In genomic region chr7:134660961-134661376, GRCh38 we compare ENCODE assay signal across 16 cellular contexts. TPM values are rescaled to one million over a fixed set of nuclear protein-coding genes. Genes with fewer than 3 reads are reported as not detected.
A peak's percentile ranks its signal among the peaks of the same experiment; 100 is the strongest.
DNase-seq lines count a peak whose midpoint lies in the region; ATAC-seq and TF ChIP-seq lines count a peak whose summit lies in the region.
"Had no signal": no experiment of that assay in that cellular context is flagged by ENCODE, and none has a peak within 500 bp of the region (broad histone marks: within the 10 kb centered on the region; RNA-seq: fewer than 3 reads in every experiment).

No MANE protein-coding gene starts in this region.

- no peak overlapping the region for H3K4me3 Mint-ChIP-seq in activated CD4-positive, alpha-beta memory T cell treated with anti-CD3 and anti-CD28 coated beads for 36 hours
- H3K4me3 Mint-ChIP-seq: activated CD8-positive, alpha-beta T cell treated with anti-CD3 and anti-CD28 coated beads, Interleukin-2, amount 10 ng/mL, durations not matched to agents 7 days and 5 days; activated naive CD4-positive, alpha-beta T cell treated with anti-CD3 and anti-CD28 coated beads, Interleukin-2, amount 10 ng/mL, durations not matched to agents 7 days and 5 days; CD8-positive, alpha-beta memory T cell; natural killer cell; T-helper 17 cell had no signal

- POLR2A ChIA-PET in SK-N-SH (lab: Yijun Ruan, JAX): no interaction called here
- POLR2A ChIA-PET in activated CD4-positive, alpha-beta memory T cell treated with anti-CD3 and anti-CD28 coated beads for 36 hours (lab: Charles Lee): interaction anchor here (1.0 to 1.1 kb wide), 2 partner anchors 14 to 50 kb away, joined by 3 read pairs; no protein-coding TSS in a partner anchor

- H2AFZ ChIP-seq in SK-N-SH (ENCODE audit: low read depth) (no peak overlapping the region), fibroblast of lung (ENCODE audit: low read length) (no peak overlapping the region), osteoblast (ENCODE audit: low read length) (no peak overlapping the region)

- DNase-seq in Daoy (ENCODE audit: low read depth) (peak; percentile 65), SK-N-SH (no peak), fibroblast of lung (ENCODE audit: low read depth in 2 of 2) (peak; percentile 50 to 93), osteoblast (ENCODE audit: insufficient read length, low spot score, missing footprints) (peak; percentile 52), dorsolateral prefrontal cortex (no peak)
- no peak for DNase-seq in activated CD4-positive, alpha-beta memory T cell treated with anti-CD3 and anti-CD28 coated beads for 36 hours
- DNase-seq: activated CD8-positive, alpha-beta T cell treated with anti-CD3 and anti-CD28 coated beads, Interleukin-2, amount 10 ng/mL, durations not matched to agents 7 days and 5 days; activated naive CD4-positive, alpha-beta T cell treated with anti-CD3 and anti-CD28 coated beads, Interleukin-2, amount 10 ng/mL, durations not matched to agents 7 days and 5 days; CD8-positive, alpha-beta memory T cell; left colon; natural killer cell; NCI-H1436; NCI-H510A treated with DMSO at 0.1 percent for 48 hours; T-helper 17 cell had no signal

- H4K20me1 ChIP-seq in SK-N-SH (ENCODE audit: insufficient read depth) (no peaks in the 10 kb centered on the region), fibroblast of lung (ENCODE audit: control insufficient read depth, extremely low read depth, insufficient read depth, low read length) (no peaks in the 10 kb centered on the region), osteoblast (ENCODE audit: insufficient read depth, low read length) (no peaks in the 10 kb centered on the region)

- H3K27ac ChIP-seq in SK-N-SH (ENCODE audit: low read depth in 2 of 2, low read length in 1 of 2) (peak overlapping the region; percentile 0 to 91; a peak in 3 of 4 replicates), fibroblast of lung (ENCODE audit: insufficient read depth, low read length) (no peak overlapping the region), osteoblast (ENCODE audit: low read depth, low read length) (peak overlapping the region; percentile 76), dorsolateral prefrontal cortex (peak overlapping the region in 5 of 59 donors; percentile 19 to 63 (median 46))

- H3K79me2 ChIP-seq in SK-N-SH (ENCODE audit: insufficient read depth) (peaks cover 23% of the 10 kb centered on the region), fibroblast of lung (ENCODE audit: control insufficient read depth, insufficient read depth, low read length) (peaks cover 1% of the 10 kb centered on the region), osteoblast (ENCODE audit: insufficient read depth, low read length) (peaks cover 77% of the 10 kb centered on the region)

- peak in 1 of 2 experiments; percentile 29; a peak in 1 of 4 replicates for TF ChIP-seq EP300 in SK-N-SH (IDR thresholded peaks at IDR 0.05; ENCODE audit: borderline replicate concordance in 1 of 2, low read depth in 1 of 2, low read length in 1 of 2)

- H3K9me3 ChIP-seq in SK-N-SH (no peaks in the 10 kb centered on the region), fibroblast of lung (ENCODE audit: control insufficient read depth, insufficient read depth, low read depth, low read length) (no peaks in the 10 kb centered on the region), osteoblast (ENCODE audit: low read depth, low read length) (no peaks in the 10 kb centered on the region)

- no peaks in the 10 kb centered on the region for H3K27me3 Mint-ChIP-seq in activated CD4-positive, alpha-beta memory T cell treated with anti-CD3 and anti-CD28 coated beads for 36 hours
- H3K27me3 Mint-ChIP-seq: activated naive CD4-positive, alpha-beta T cell treated with anti-CD3 and anti-CD28 coated beads, Interleukin-2, amount 10 ng/mL, durations not matched to agents 7 days and 5 days; CD8-positive, alpha-beta memory T cell; T-helper 17 cell had no signal

- intact Hi-C loops in dorsolateral prefrontal cortex (cut with DNase I): no loop called here
- intact Hi-C loops in activated CD4-positive, alpha-beta memory T cell treated with anti-CD3 and anti-CD28 coated beads for 36 hours (cut with micrococcal nuclease): no loop called here

- peaks cover 14% of the 10 kb centered on the region for H3K9me3 Mint-ChIP-seq in activated CD4-positive, alpha-beta memory T cell treated with anti-CD3 and anti-CD28 coated beads for 36 hours
- H3K9me3 Mint-ChIP-seq: CD8-positive, alpha-beta memory T cell had no signal

- peaks cover 38% of the 10 kb centered on the region for H3K36me3 Mint-ChIP-seq in activated CD4-positive, alpha-beta memory T cell treated with anti-CD3 and anti-CD28 coated beads for 36 hours

- H3K9me2 ChIP-seq in SK-N-SH: no peaks in the 10 kb centered on the region

- WGBS in SK-N-SH (ENCODE audit: low lambda C conversion rate): 11% methylated on average over 1 of the region's 1 CpG

- peaks cover 23% of the 10 kb centered on the region for H3F3A ChIP-seq in SK-N-SH (replicated peaks; ENCODE audit: insufficient read depth)

- TF ChIP-seq CTCF in SK-N-SH (IDR thresholded peaks at IDR 0.05) (no peak), fibroblast of lung (conservative IDR thresholded peaks at IDR 0.05 in 1 of 2, IDR thresholded peaks at IDR 0.05 in 1 of 2; ENCODE audit: low read depth in 1 of 2, low read length in 2 of 2) (no peak), osteoblast (IDR thresholded peaks at IDR 0.05; ENCODE audit: extremely low read depth, low read depth, low read length) (no peak), dorsolateral prefrontal cortex (IDR thresholded peaks at IDR 0.05 in 54 of 56, conservative IDR thresholded peaks at IDR 0.05 in 2 of 56; ENCODE audit: low read depth in 1 of 56, partially characterized antibody in 56 of 56) (no peak)

- CTCF ChIA-PET in SK-N-SH (lab: Yijun Ruan, JAX): interaction anchor here (1.2 to 5.2 kb wide), 3 partner anchors 15 to 282 kb away, joined by 4 to 28 read pairs (median 7); partner anchors contain the start of gene BPGM
- CTCF ChIA-PET in activated CD4-positive, alpha-beta memory T cell treated with anti-CD3 and anti-CD28 coated beads for 36 hours (lab: Charles Lee): interaction anchor here (1.1 to 2.3 kb wide), 3 partner anchors 9 to 16 kb away, joined by 3 to 8 read pairs (median 6); no protein-coding TSS in a partner anchor

- TF ChIP-seq RAD21 in SK-N-SH (IDR thresholded peaks at IDR 0.05; ENCODE audit: low read length): no peak

- H3K36me3 ChIP-seq in SK-N-SH (replicated peaks in 1 of 2; ENCODE audit: control insufficient read depth in 1 of 2, insufficient read depth in 2 of 2, low read length in 1 of 2) (peaks cover 6% of the 10 kb centered on the region in 2 experiments), fibroblast of lung (ENCODE audit: control insufficient read depth, insufficient read depth, low read length) (no peaks in the 10 kb centered on the region), osteoblast (ENCODE audit: insufficient read depth, low read length) (peaks cover 18% of the 10 kb centered on the region)

- no peak overlapping the region for H3K4me3 ChIP-seq in SK-N-SH (ENCODE audit: low read depth in 2 of 2, low read length in 1 of 2)
- no peak overlapping the region for H3K4me3 ChIP-seq in fibroblast of lung (replicated peaks in 1 of 4; ENCODE audit: control extremely low read depth in 1 of 4, insufficient read depth in 1 of 4, low read depth in 3 of 4, low read length in 4 of 4)
- H3K4me3 ChIP-seq in osteoblast (ENCODE audit: insufficient read depth, low read length): no peak overlapping the region
- H3K4me3 ChIP-seq in dorsolateral prefrontal cortex: peak overlapping the region in 3 of 59 donors; percentile 5 to 43 (median 6)

- ATAC-seq in GM18873 (IDR thresholded peaks at IDR 0.05; ENCODE audit: low FRiP score, unreplicated experiment) (no peak), HG03571 (IDR thresholded peaks at IDR 0.05; ENCODE audit: unreplicated experiment) (no peak)
- ATAC-seq: activated CD8-positive, alpha-beta T cell treated with anti-CD3 and anti-CD28 coated beads, Interleukin-2, amount 10 ng/mL, durations not matched to agents 7 days and 5 days; left colon; T-helper 17 cell had no signal

- no peaks in the 10 kb centered on the region for H3K27me3 ChIP-seq in SK-N-SH (ENCODE audit: insufficient read depth)
- no peaks in the 10 kb centered on the region for H3K27me3 ChIP-seq in fibroblast of lung (ENCODE audit: control insufficient read depth, insufficient read depth, low read length)
- H3K27me3 ChIP-seq in osteoblast (ENCODE audit: insufficient read depth, low read length): no peaks in the 10 kb centered on the region
- H3K27me3 ChIP-seq in dorsolateral prefrontal cortex: no peaks in the 10 kb centered on the region

- peaks cover 32% of the 10 kb centered on the region for H3K4me1 Mint-ChIP-seq in activated CD4-positive, alpha-beta memory T cell treated with anti-CD3 and anti-CD28 coated beads for 36 hours (ENCODE audit: low read depth)
- H3K4me1 Mint-ChIP-seq: activated naive CD4-positive, alpha-beta T cell treated with anti-CD3 and anti-CD28 coated beads, Interleukin-2, amount 10 ng/mL, durations not matched to agents 7 days and 5 days had no signal

- peak overlapping the region; percentile 37; the same call in 1 of the 2 replicates for H3K9ac ChIP-seq in SK-N-SH
- H3K9ac ChIP-seq in fibroblast of lung (ENCODE audit: insufficient read depth, low read length): no peak overlapping the region

- H3K4me1 ChIP-seq in SK-N-SH (ENCODE audit: control insufficient read depth in 1 of 2, insufficient read depth in 2 of 2, low read depth in 1 of 2, low read length in 1 of 2) (peaks cover 8 to 23% of the 10 kb centered on the region in 2 experiments), fibroblast of lung (ENCODE audit: control insufficient read depth, extremely low read depth, insufficient read depth, low read length) (peaks cover 11% of the 10 kb centered on the region), osteoblast (ENCODE audit: insufficient read depth, low read length) (peaks cover 35% of the 10 kb centered on the region)

- 0 out of 2 replicates have a peak overlapping the region, but pooled peaks have one; percentile 55 for H3K4me2 ChIP-seq in SK-N-SH
- no peak overlapping the region for H3K4me2 ChIP-seq in fibroblast of lung (ENCODE audit: extremely low read depth, insufficient read depth, low read length)
- peak overlapping the region; percentile 31 for H3K4me2 ChIP-seq in osteoblast (ENCODE audit: insufficient read depth, low read length)

- H3K27ac Mint-ChIP-seq in activated CD4-positive, alpha-beta memory T cell treated with anti-CD3 and anti-CD28 coated beads for 36 hours: no peak overlapping the region
- H3K27ac Mint-ChIP-seq: activated CD8-positive, alpha-beta T cell treated with anti-CD3 and anti-CD28 coated beads, Interleukin-2, amount 10 ng/mL, durations not matched to agents 7 days and 5 days; activated naive CD4-positive, alpha-beta T cell treated with anti-CD3 and anti-CD28 coated beads, Interleukin-2, amount 10 ng/mL, durations not matched to agents 7 days and 5 days; CD8-positive, alpha-beta memory T cell; natural killer cell; T-helper 17 cell had no signal

RNA-seq across cellular contexts. Expression of gene BPGM, which starts 14.3 kb away (rescaled TPM):
- 68.1 and 71.2 TPM in 2 replicates for total RNA-seq in Daoy (2014; rRNA removed; shearing (Covaris generic))
- polyA plus RNA-seq in SK-N-SH (2012; rRNA removed) (12.4 and 17.4 TPM in 2 replicates), fibroblast of lung (24.0 and 29.7 TPM in 2 replicates)
- polyA plus RNA-seq in SK-N-SH (2012; cell fraction: cytosol; rRNA removed): 20.2 and 28.4 TPM in 2 replicates
- polyA plus RNA-seq in SK-N-SH (2012; cell fraction: nucleus; rRNA removed): 4.7 and 7.0 TPM in 2 replicates
- total RNA-seq in fibroblast of lung (19.0 and 25.8 TPM in 2 replicates), osteoblast (43.6 and 64.8 TPM in 2 replicates), dorsolateral prefrontal cortex (10 to 100 TPM; 10.1 to 26.8 (median 16.2) TPM)
- 13.7 and 16.8 TPM in 2 replicates for polyA plus RNA-seq in fibroblast of lung (2012)
- polyA minus RNA-seq in fibroblast of lung (ENCODE audit: low replicate concordance): 1.6 TPM in 1 of 2 replicates, not detected in the other
- 10 to 100 TPM; 23.7 to 24.9 TPM for total RNA-seq in activated CD4-positive, alpha-beta memory T cell treated with anti-CD3 and anti-CD28 coated beads for 36 hours

Comparison
In these comparisons a context has a peak if more than half of its experiments do, and no peak if none do; other contexts are left out.
1. DNase-seq: peak in Daoy (single experiment), fibroblast of lung (2 of 2) and osteoblast (single experiment); none in SK-N-SH (single experiment), dorsolateral prefrontal cortex (0 of 10) and activated CD4-positive, alpha-beta memory T cell treated with anti-CD3 and anti-CD28 coated beads for 36 hours (single experiment).